Comparison of ENCODE assay signal across 8 cellular contexts in the genomic region with DNA sequence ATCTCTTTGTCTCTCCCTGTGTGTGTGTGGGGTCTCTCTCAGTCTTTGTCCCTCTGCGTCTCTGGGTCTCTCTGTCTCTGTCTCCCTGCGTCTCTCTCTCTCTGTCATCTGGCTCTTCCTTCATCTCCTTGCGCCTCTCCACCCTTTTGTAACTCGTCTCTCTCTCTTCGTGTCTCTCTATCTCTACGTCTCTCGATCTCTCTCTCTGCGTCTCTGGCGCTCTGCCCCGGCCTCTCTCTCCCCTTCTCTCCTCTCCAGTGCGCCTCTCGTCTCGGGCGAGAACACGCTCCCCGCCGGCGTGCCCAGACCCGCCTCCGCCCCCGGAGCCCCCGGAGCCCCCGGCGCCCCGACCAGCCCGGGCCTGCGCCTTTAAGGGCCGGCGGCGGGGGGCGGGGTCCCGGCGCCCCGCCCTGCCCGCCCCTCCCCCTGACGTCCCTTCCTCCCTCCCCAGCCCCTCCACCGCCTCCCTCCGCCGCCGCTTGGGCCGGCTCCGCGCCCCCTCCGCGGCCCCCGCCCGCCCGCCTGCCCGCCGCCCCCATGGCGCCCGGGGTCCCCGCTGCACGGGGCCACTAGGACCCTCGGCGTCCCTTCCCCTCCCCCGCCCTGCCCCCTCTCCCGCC. TPM values are rescaled to one million over a fixed set of nuclear protein-coding genes. Genes with fewer than 3 reads are reported as not detected.
DNase-seq lines count a peak whose midpoint lies in the region; ATAC-seq and TF ChIP-seq lines count a peak whose summit lies in the region.

Gene MARK4, plus strand, starts transcription at position 440 of the 620 bp plus-strand sequence. CDS start 318 bp downstream, outside the sequence.

- H3K27ac ChIP-seq in BLaER1 treated with 17β-estradiol and CSF1 and Interleukin-3, amounts not matched to agents 10 nM and 100 nM, result peak within 1 kb of the TSS; percentile 68 to 87 (median 82)
- H3K27ac ChIP-seq in HCT116 (ENCODE audit: low read depth, low read length), result peak within 1 kb of the TSS; percentile 59; the same call in 1 of the 2 replicates

- peaks cover 0 to 13% (median 7%) of the 10 kb centered on the region in 11 experiments; a peak in 9 of 22 replicates for H3K36me3 ChIP-seq in BLaER1 treated with 17β-estradiol and CSF1 and Interleukin-3, amounts not matched to agents 10 nM and 100 nM
- no peaks in the 10 kb centered on the region for H3K36me3 ChIP-seq in HCT116 (ENCODE audit: control insufficient read depth in 1 of 2, insufficient read depth in 2 of 2, low read length in 2 of 2)
- H3K36me3 ChIP-seq in NT2/D1 (ENCODE audit: insufficient read depth, insufficient read length, low read length), result peaks cover 13% of the 10 kb centered on the region

- no peaks in the 10 kb centered on the region for H3K9me3 ChIP-seq in BLaER1 treated with 17β-estradiol and CSF1 and Interleukin-3, amounts not matched to agents 10 nM and 100 nM (replicated peaks in 1 of 11)
- H3K9me3 ChIP-seq in HCT116 (ENCODE audit: control insufficient read depth in 1 of 2, insufficient read depth in 1 of 2, low read depth in 1 of 2, low read length in 2 of 2) (no peaks in the 10 kb centered on the region), NT2/D1 (ENCODE audit: insufficient read depth, low read length) (no peaks in the 10 kb centered on the region), mononuclear cell (ENCODE audit: low read depth, low read length) (no peaks in the 10 kb centered on the region)

- BruUV-seq in HCT116 (replicated peaks; lab: Mats Ljungman, UMichigan), result no TSS peak

- H3K9ac ChIP-seq in BLaER1 treated with 17β-estradiol and CSF1 and Interleukin-3, amounts not matched to agents 10 nM and 100 nM, result peak within 1 kb of the TSS; percentile 79 to 95 (median 90)
- peak within 1 kb of the TSS; percentile 83 for H3K9ac ChIP-seq in HCT116 (ENCODE audit: low read length)
- H3K9ac ChIP-seq in NT2/D1 (ENCODE audit: insufficient read length, low read depth), result peak within 1 kb of the TSS; percentile 81

- POLR2A ChIA-PET in HCT116 (lab: Charles Lee), result no interaction called here

- no peak for TF ChIP-seq RAD21 in HCT116 (IDR thresholded peaks at IDR 0.05; ENCODE audit: low read depth)

- no peak for TF ChIP-seq CTCF in HCT116 (IDR thresholded peaks at IDR 0.05 in 2 of 3, conservative IDR thresholded peaks at IDR 0.05 in 1 of 3; ENCODE audit: borderline replicate concordance in 1 of 3, insufficient read depth in 1 of 3, low read depth in 2 of 3, low read length in 2 of 3)
- no peak for TF ChIP-seq CTCF in epithelial cell of esophagus (IDR thresholded peaks at IDR 0.05; ENCODE audit: insufficient read depth, low read depth, low read length, missing control alignments)

- peak; percentile 52 for TF ChIP-seq POLR2A in HCT116 (IDR thresholded peaks at IDR 0.05; ENCODE audit: borderline replicate concordance, extremely low read depth, insufficient read depth, insufficient read length)

- CTCF ChIA-PET in HCT116 (lab: Charles Lee), result no interaction called here

- intact Hi-C loops in HCT116 (cut with micrococcal nuclease), result no loop called here

- H3K9me2 ChIP-seq in HCT116 (ENCODE audit: insufficient read depth), result no peaks in the 10 kb centered on the region

- H3K79me2 ChIP-seq in HCT116 (ENCODE audit: insufficient read depth, low read length), result peaks cover 38% of the 10 kb centered on the region

- H3K4me3 ChIP-seq in BLaER1 treated with 17β-estradiol and CSF1 and Interleukin-3, amounts not matched to agents 10 nM and 100 nM, result peak within 1 kb of the TSS; percentile 83 to 94 (median 88)
- H3K4me3 ChIP-seq in HCT116 (replicated peaks in 1 of 2; ENCODE audit: low read depth in 1 of 2, low read length in 2 of 2), result peak within 1 kb of the TSS; percentile 84 to 86
- peak within 1 kb of the TSS; percentile 64 for H3K4me3 ChIP-seq in NT2/D1 (ENCODE audit: insufficient read length, low read depth)
- H3K4me3 ChIP-seq in epithelial cell of esophagus (ENCODE audit: low read length), result peak within 1 kb of the TSS; percentile 88
- peak within 1 kb of the TSS; percentile 52 for H3K4me3 ChIP-seq in mononuclear cell (ENCODE audit: low read length)

- H3K4me1 ChIP-seq in BLaER1 treated with 17β-estradiol and CSF1 and Interleukin-3, amounts not matched to agents 10 nM and 100 nM, result peaks cover 34 to 70% (median 62%) of the 10 kb centered on the region in 10 experiments
- H3K4me1 ChIP-seq in HCT116 (ENCODE audit: control insufficient read depth in 1 of 2, insufficient read depth in 2 of 2, low read length in 2 of 2) (peaks cover 13 to 31% of the 10 kb centered on the region in 2 experiments; a peak in 3 of 4 replicates), NT2/D1 (ENCODE audit: insufficient read depth, insufficient read length) (peaks cover 18% of the 10 kb centered on the region), mononuclear cell (ENCODE audit: insufficient read depth, low read length) (peaks cover 43% of the 10 kb centered on the region)

- H3K4me2 ChIP-seq in BLaER1 treated with 17β-estradiol and CSF1 and Interleukin-3, amounts not matched to agents 10 nM and 100 nM, result peak within 1 kb of the TSS; percentile 91 to 100 (median 97)
- peak within 1 kb of the TSS; percentile 95 for H3K4me2 ChIP-seq in HCT116 (ENCODE audit: low read length)

- RAD21 ChIA-PET in HCT116 (lab: Charles Lee; ENCODE audit: low non-redundant PET in 1 of 2, low total read pairs in 2 of 2, uncharacterized antibody in 2 of 2, unreplicated experiment in 2 of 2), result no interaction called here

- DNase-seq in HCT116 (ENCODE audit: low read depth, low spot score), result peak; percentile 16
- no peak for DNase-seq in NT2/D1 (ENCODE audit: low read depth, low spot score)
- peak; percentile 80 for DNase-seq in activated CD8-positive, alpha-beta memory T cell treated with anti-CD3 and anti-CD28 coated beads, Interleukin-2, amount 50 U/mL, for 48 hours
- peak; percentile 84 for DNase-seq in epithelial cell of esophagus (ENCODE audit: low read depth)
- DNase-seq in stimulated activated CD8-positive, alpha-beta memory T cell treated with anti-CD3 and anti-CD28 coated beads, Interleukin-2, amount 100 ng/mL, for 1 hour (ENCODE audit: low read depth in 2 of 2), result peak; percentile 13 to 39

- peaks cover 34 to 44% (median 42%) of the 10 kb centered on the region in 11 experiments for H4K20me1 ChIP-seq in BLaER1 treated with 17β-estradiol and CSF1 and Interleukin-3, amounts not matched to agents 10 nM and 100 nM
- H4K20me1 ChIP-seq in HCT116 (ENCODE audit: insufficient read depth), result no peaks in the 10 kb centered on the region

- peak within 1 kb of the TSS; percentile 75 for H2AFZ ChIP-seq in HCT116 (ENCODE audit: low read depth, low read length, poor library complexity, severe bottlenecking)

- no peaks in the 10 kb centered on the region for H3K27me3 ChIP-seq in BLaER1 treated with 17β-estradiol and CSF1 and Interleukin-3, amounts not matched to agents 10 nM and 100 nM
- H3K27me3 ChIP-seq in HCT116 (ENCODE audit: insufficient read depth, low read length), result no peaks in the 10 kb centered on the region
- H3K27me3 ChIP-seq in NT2/D1 (ENCODE audit: insufficient read depth, insufficient read length), result peaks cover 10% of the 10 kb centered on the region
- H3K27me3 ChIP-seq in mononuclear cell (ENCODE audit: insufficient read depth, low read length), result no peaks in the 10 kb centered on the region

- ATAC-seq in HCT116, result peak; percentile 78
- no peak for ATAC-seq in GM18502 (IDR thresholded peaks at IDR 0.05; ENCODE audit: poor library complexity, unreplicated experiment)

TF ChIP-seq in HCT116, 20 proteins besides CTCF, POLR2A, EP300 and RAD21:
- TF ChIP-seq EGR1 (IDR thresholded peaks at IDR 0.05; ENCODE audit: low read depth) (no peak), JUND (IDR thresholded peaks at IDR 0.05) (no peak), SIN3A (IDR thresholded peaks at IDR 0.05; ENCODE audit: low read depth) (no peak), SP1 (IDR thresholded peaks at IDR 0.05; ENCODE audit: low read depth) (no peak), POLR2AphosphoS5 (IDR thresholded peaks at IDR 0.05; ENCODE audit: low read depth, low read length) (peak; percentile 38; the same call in 1 of the 2 replicates), EZH2phosphoT487 (IDR thresholded peaks at IDR 0.05; ENCODE audit: borderline replicate concordance) (no peak), FOSL1 (IDR thresholded peaks at IDR 0.05; ENCODE audit: low read depth) (no peak), TCF7L2 (IDR thresholded peaks at IDR 0.05; ENCODE audit: borderline replicate concordance, extremely low read depth, insufficient read depth, insufficient read length) (no peak)

RNA-seq across cellular contexts. Expression of gene MARK4, which starts in this region (rescaled TPM):
- total RNA-seq in HCT116 (2021; ENCODE audit: unreplicated experiment) (37.7 TPM), mononuclear cell (12.9 TPM)
- polyA plus RNA-seq in HCT116 (2012), result 40.7 and 45.5 TPM in 2 replicates
